In genomic region chr3:129211772-129212171, GRCh38 we compare ENCODE assay signal across 1 cellular context.
A peak's percentile ranks its signal among the peaks of the same experiment; 100 is the strongest.
TF ChIP-seq lines count a peak whose summit lies in the region.

No MANE protein-coding gene starts in this region.

TF ChIP-seq in HepG2, 621 proteins besides CTCF, POLR2A, EP300 and RAD21 (continues in another document):
- no peak for TF ChIP-seq ZSCAN20 (CRISPR knock-in tag; IDR thresholded peaks at IDR 0.05; ENCODE audit: borderline replicate concordance)
- no peak for TF ChIP-seq ZHX2 (IDR thresholded peaks at IDR 0.05; ENCODE audit: low read depth)
- no peak for TF ChIP-seq ZHX2 (CRISPR knock-in tag; IDR thresholded peaks at IDR 0.05; ENCODE audit: borderline replicate concordance)
- TF ChIP-seq NR3C1 (CRISPR knock-in tag; IDR thresholded peaks at IDR 0.05) = no peak
- TF ChIP-seq ZNF329 (CRISPR knock-in tag; IDR thresholded peaks at IDR 0.05; ENCODE audit: low read depth) = no peak
- no peak for TF ChIP-seq GABPA (IDR thresholded peaks at IDR 0.05; ENCODE audit: low read depth, low read length)
- peak; percentile 49 for TF ChIP-seq GABPA (CRISPR knock-in tag; IDR thresholded peaks at IDR 0.05; ENCODE audit: low read depth)
- TF ChIP-seq ZSCAN12 (CRISPR knock-in tag; IDR thresholded peaks at IDR 0.05) = no peak
- TF ChIP-seq ZFP37 (CRISPR knock-in tag; IDR thresholded peaks at IDR 0.05; ENCODE audit: borderline replicate concordance) = no peak
- peak; percentile 30; the same call in 1 of the 2 replicates for TF ChIP-seq GABPB1 (CRISPR knock-in tag; IDR thresholded peaks at IDR 0.05)
- no peak for TF ChIP-seq ZMYM4 (CRISPR knock-in tag; IDR thresholded peaks at IDR 0.05)
- TF ChIP-seq RNF219 (CRISPR knock-in tag; IDR thresholded peaks at IDR 0.05) = no peak
- TF ChIP-seq DNMT1 (CRISPR knock-in tag; IDR thresholded peaks at IDR 0.05) = no peak
- no peak for TF ChIP-seq SNAPC2 (CRISPR knock-in tag; IDR thresholded peaks at IDR 0.05)
- no peak for TF ChIP-seq ATRX (CRISPR knock-in tag; IDR thresholded peaks at IDR 0.05; ENCODE audit: borderline replicate concordance)
- no peak for TF ChIP-seq ZNF296 (CRISPR knock-in tag; conservative IDR thresholded peaks at IDR 0.05)
- no peak for TF ChIP-seq KLF15 (CRISPR knock-in tag; IDR thresholded peaks at IDR 0.05; ENCODE audit: borderline replicate concordance)
- no peak for TF ChIP-seq ZNF629 (CRISPR knock-in tag; conservative IDR thresholded peaks at IDR 0.05)
- TF ChIP-seq ZBTB20 (CRISPR knock-in tag; IDR thresholded peaks at IDR 0.05; ENCODE audit: borderline replicate concordance, low read depth) = no peak
- no peak for TF ChIP-seq ZNF703 (CRISPR knock-in tag; IDR thresholded peaks at IDR 0.05; ENCODE audit: borderline replicate concordance)
- TF ChIP-seq ZNF816 (CRISPR knock-in tag; IDR thresholded peaks at IDR 0.05; ENCODE audit: borderline replicate concordance) = no peak
- no peak for TF ChIP-seq ZBTB37 (CRISPR knock-in tag; IDR thresholded peaks at IDR 0.05)
- TF ChIP-seq CSRNP1 (CRISPR knock-in tag; IDR thresholded peaks at IDR 0.05) = no peak
- TF ChIP-seq POLR2AphosphoS2 (IDR thresholded peaks at IDR 0.05; ENCODE audit: low read depth, low read length) = no peak
- no peak for TF ChIP-seq SMARCC2 (IDR thresholded peaks at IDR 0.05)
- no peak for TF ChIP-seq NONO (IDR thresholded peaks at IDR 0.05)
- no peak for TF ChIP-seq NONO (CRISPR knock-in tag; conservative IDR thresholded peaks at IDR 0.05)
- no peak for TF ChIP-seq ZNF142 (CRISPR knock-in tag; IDR thresholded peaks at IDR 0.05)
- no peak for TF ChIP-seq CSRNP2 (CRISPR knock-in tag; conservative IDR thresholded peaks at IDR 0.05; ENCODE audit: low read depth)
- TF ChIP-seq ATF2 (CRISPR knock-in tag; IDR thresholded peaks at IDR 0.05) = no peak
- TF ChIP-seq REPIN1 (CRISPR knock-in tag; IDR thresholded peaks at IDR 0.05; ENCODE audit: borderline replicate concordance, low read depth) = no peak
- no peak for TF ChIP-seq AKNA (CRISPR knock-in tag; IDR thresholded peaks at IDR 0.05; ENCODE audit: borderline replicate concordance)
